Comparison of ENCODE assay signal across 4 cellular contexts in the genomic region with DNA sequence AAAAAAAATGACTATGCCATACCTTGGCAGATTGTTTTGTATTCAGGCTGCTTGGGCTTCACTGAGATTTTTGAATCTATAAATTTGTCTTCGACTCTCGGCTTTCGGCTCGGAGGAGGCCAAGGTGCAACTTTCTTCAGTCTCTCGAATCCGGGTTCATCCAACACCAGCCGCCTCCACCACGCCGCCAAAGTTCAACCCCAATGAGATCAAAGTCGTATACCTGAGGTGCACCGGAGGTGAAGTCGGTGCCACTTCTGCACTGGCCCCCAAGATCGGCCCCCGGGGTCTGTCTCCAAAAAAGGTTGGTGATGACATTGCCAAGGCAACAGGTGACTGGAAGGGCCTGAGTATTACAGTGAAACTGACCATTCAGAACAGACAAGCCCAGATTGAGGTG.
"Had no signal": no experiment of that assay in that cellular context is flagged by ENCODE, and none has a peak within 500 bp of the region (broad histone marks: within the 10 kb centered on the region; RNA-seq: fewer than 3 reads in every experiment).

No MANE protein-coding gene starts in this region.

- ATAC-seq: GM23338 had no signal

- H3K4me3 ChIP-seq: GM23338 had no signal

- H3K27ac Mint-ChIP-seq: GM23338, H9 had no signal

- H3K4me1 Mint-ChIP-seq: GM23338, H9 had no signal

- DNase-seq: H9, HCEC 1CT, IMR-90 had no signal

- H3K4me3 Mint-ChIP-seq: GM23338, H9 had no signal
